1 cellular context compared by ENCODE assay signal in the genomic region with DNA sequence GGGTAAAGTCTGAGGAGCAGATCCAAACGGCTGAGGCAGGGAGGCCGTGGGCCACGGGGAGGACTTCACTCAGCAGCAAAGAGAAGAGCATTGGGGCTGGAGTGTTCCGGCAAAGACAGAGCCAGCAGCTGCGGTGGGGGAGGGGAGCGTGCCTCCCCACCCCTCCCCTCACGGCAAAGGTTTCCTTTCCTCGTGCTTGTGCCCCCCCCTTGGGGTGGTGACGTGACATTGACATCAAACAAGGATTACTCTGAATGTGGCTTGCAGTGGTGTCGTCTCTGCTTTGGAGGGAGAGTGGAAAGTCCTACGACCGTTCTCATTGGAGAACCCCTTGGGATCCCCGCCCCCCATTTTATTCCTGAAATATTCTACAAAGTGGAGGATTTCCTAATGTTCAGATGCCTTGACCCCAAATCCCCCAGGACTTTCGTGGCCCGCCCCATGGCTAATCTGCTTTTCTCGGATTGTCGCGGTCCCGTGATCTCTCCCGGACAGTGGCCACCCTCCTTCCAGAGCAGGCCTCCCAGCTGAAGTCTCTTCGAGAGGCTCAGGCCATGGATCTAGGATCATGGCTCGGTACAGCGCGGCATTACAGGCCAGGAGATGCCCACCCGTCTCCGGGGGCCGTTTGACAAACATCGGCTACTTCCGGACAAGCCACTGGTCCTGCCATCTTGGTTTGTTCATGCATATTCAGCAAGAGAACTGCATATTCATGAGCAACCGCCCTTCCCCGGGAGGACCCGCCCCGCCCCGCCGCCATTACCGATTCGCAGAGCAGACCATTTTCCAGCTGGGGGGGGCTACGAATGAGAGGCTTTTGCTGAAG.
TF ChIP-seq lines count a peak whose summit lies in the region.

No MANE protein-coding gene starts in this region.

TF ChIP-seq in GM12878, 131 proteins besides CTCF, POLR2A, EP300 and RAD21 (continued from another document and continues in another):
- TF ChIP-seq, protein P1, sequence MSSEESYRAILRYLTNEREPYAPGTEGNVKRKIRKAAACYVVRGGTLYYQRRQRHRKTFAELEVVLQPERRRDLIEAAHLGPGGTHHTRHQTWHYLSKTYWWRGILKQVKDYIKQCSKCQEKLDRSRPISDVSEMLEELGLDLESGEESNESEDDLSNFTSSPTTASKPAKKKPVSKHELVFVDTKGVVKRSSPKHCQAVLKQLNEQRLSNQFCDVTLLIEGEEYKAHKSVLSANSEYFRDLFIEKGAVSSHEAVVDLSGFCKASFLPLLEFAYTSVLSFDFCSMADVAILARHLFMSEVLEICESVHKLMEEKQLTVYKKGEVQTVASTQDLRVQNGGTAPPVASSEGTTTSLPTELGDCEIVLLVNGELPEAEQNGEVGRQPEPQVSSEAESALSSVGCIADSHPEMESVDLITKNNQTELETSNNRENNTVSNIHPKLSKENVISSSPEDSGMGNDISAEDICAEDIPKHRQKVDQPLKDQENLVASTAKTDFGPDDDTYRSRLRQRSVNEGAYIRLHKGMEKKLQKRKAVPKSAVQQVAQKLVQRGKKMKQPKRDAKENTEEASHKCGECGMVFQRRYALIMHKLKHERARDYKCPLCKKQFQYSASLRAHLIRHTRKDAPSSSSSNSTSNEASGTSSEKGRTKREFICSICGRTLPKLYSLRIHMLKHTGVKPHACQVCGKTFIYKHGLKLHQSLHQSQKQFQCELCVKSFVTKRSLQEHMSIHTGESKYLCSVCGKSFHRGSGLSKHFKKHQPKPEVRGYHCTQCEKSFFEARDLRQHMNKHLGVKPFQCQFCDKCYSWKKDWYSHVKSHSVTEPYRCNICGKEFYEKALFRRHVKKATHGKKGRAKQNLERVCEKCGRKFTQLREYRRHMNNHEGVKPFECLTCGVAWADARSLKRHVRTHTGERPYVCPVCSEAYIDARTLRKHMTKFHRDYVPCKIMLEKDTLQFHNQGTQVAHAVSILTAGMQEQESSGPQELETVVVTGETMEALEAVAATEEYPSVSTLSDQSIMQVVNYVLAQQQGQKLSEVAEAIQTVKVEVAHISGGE (CRISPR knock-in tag; IDR thresholded peaks at IDR 0.05) = no peak
- TF ChIP-seq, protein P2, sequence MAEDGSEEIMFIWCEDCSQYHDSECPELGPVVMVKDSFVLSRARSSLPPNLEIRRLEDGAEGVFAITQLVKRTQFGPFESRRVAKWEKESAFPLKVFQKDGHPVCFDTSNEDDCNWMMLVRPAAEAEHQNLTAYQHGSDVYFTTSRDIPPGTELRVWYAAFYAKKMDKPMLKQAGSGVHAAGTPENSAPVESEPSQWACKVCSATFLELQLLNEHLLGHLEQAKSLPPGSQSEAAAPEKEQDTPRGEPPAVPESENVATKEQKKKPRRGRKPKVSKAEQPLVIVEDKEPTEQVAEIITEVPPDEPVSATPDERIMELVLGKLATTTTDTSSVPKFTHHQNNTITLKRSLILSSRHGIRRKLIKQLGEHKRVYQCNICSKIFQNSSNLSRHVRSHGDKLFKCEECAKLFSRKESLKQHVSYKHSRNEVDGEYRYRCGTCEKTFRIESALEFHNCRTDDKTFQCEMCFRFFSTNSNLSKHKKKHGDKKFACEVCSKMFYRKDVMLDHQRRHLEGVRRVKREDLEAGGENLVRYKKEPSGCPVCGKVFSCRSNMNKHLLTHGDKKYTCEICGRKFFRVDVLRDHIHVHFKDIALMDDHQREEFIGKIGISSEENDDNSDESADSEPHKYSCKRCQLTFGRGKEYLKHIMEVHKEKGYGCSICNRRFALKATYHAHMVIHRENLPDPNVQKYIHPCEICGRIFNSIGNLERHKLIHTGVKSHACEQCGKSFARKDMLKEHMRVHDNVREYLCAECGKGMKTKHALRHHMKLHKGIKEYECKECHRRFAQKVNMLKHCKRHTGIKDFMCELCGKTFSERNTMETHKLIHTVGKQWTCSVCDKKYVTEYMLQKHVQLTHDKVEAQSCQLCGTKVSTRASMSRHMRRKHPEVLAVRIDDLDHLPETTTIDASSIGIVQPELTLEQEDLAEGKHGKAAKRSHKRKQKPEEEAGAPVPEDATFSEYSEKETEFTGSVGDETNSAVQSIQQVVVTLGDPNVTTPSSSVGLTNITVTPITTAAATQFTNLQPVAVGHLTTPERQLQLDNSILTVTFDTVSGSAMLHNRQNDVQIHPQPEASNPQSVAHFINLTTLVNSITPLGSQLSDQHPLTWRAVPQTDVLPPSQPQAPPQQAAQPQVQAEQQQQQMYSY (CRISPR knock-in tag; IDR thresholded peaks at IDR 0.05) = no peak
- TF ChIP-seq MXI1 (IDR thresholded peaks at IDR 0.05; ENCODE audit: low read depth, low read length) (peak; percentile 44; the same call in 1 of the 2 replicates), JUNB (IDR thresholded peaks at IDR 0.05) (no peak), ATF7 (IDR thresholded peaks at IDR 0.05; ENCODE audit: low read depth) (peak; percentile 39), IKZF2 (IDR thresholded peaks at IDR 0.05) (peak in 1 of 2 experiments; percentile 49; a peak in 3 of 4 replicates), RELA (IDR thresholded peaks at IDR 0.05; ENCODE audit: borderline replicate concordance, partially characterized antibody) (peak; percentile 6), CREM (IDR thresholded peaks at IDR 0.05; ENCODE audit: low read depth) (peak; percentile 92), CBX3 (IDR thresholded peaks at IDR 0.05; ENCODE audit: borderline replicate concordance, low read depth) (no peak), POLR2AphosphoS5 (IDR thresholded peaks at IDR 0.05; ENCODE audit: low read length) (peak; percentile 67; the same call in 1 of the 2 replicates), ZNF274 (IDR thresholded peaks at IDR 0.05; ENCODE audit: insufficient read depth, insufficient read length) (no peak), TAF1 (IDR thresholded peaks at IDR 0.05; ENCODE audit: borderline replicate concordance, low read depth, low read length) (peak; percentile 81), NR2C1 (IDR thresholded peaks at IDR 0.05) (no peak), ZNF207 (IDR thresholded peaks at IDR 0.05; ENCODE audit: borderline replicate concordance) (no peak; the same call in 1 of the 2 replicates), BRCA1 (IDR thresholded peaks at IDR 0.05; ENCODE audit: low read depth, low read length) (no peak), TCF12 (IDR thresholded peaks at IDR 0.05; ENCODE audit: low read depth, low read length) (peak; percentile 93), WRNIP1 (IDR thresholded peaks at IDR 0.05; ENCODE audit: borderline replicate concordance, low read depth, low read length) (no peak), KDM1A (IDR thresholded peaks at IDR 0.05; ENCODE audit: borderline replicate concordance) (no peak), PML (IDR thresholded peaks at IDR 0.05; ENCODE audit: low read length) (no peak), SREBF1 (IDR thresholded peaks at IDR 0.05; ENCODE audit: low read length) (no peak), BHLHE40 (IDR thresholded peaks at IDR 0.05; ENCODE audit: borderline replicate concordance in 1 of 2, low read depth in 2 of 2, low read length in 1 of 2) (peak; percentile 8 to 72; a peak in 2 of 4 replicates), DPF2 (IDR thresholded peaks at IDR 0.05) (0 out of 2 replicates have a peak, but pooled peaks have one; percentile 45), ZNF622 (IDR thresholded peaks at IDR 0.05) (no peak), LARP7 (IDR thresholded peaks at IDR 0.05) (no peak), MEF2B (IDR thresholded peaks at IDR 0.05; ENCODE audit: partially characterized antibody, poor library complexity, severe bottlenecking) (peak; percentile 60)
- TF ChIP-seq, protein P3, sequence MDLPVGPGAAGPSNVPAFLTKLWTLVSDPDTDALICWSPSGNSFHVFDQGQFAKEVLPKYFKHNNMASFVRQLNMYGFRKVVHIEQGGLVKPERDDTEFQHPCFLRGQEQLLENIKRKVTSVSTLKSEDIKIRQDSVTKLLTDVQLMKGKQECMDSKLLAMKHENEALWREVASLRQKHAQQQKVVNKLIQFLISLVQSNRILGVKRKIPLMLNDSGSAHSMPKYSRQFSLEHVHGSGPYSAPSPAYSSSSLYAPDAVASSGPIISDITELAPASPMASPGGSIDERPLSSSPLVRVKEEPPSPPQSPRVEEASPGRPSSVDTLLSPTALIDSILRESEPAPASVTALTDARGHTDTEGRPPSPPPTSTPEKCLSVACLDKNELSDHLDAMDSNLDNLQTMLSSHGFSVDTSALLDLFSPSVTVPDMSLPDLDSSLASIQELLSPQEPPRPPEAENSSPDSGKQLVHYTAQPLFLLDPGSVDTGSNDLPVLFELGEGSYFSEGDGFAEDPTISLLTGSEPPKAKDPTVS (IDR thresholded peaks at IDR 0.05; ENCODE audit: low read depth, low read length) = no peak
- TF ChIP-seq, protein P4, sequence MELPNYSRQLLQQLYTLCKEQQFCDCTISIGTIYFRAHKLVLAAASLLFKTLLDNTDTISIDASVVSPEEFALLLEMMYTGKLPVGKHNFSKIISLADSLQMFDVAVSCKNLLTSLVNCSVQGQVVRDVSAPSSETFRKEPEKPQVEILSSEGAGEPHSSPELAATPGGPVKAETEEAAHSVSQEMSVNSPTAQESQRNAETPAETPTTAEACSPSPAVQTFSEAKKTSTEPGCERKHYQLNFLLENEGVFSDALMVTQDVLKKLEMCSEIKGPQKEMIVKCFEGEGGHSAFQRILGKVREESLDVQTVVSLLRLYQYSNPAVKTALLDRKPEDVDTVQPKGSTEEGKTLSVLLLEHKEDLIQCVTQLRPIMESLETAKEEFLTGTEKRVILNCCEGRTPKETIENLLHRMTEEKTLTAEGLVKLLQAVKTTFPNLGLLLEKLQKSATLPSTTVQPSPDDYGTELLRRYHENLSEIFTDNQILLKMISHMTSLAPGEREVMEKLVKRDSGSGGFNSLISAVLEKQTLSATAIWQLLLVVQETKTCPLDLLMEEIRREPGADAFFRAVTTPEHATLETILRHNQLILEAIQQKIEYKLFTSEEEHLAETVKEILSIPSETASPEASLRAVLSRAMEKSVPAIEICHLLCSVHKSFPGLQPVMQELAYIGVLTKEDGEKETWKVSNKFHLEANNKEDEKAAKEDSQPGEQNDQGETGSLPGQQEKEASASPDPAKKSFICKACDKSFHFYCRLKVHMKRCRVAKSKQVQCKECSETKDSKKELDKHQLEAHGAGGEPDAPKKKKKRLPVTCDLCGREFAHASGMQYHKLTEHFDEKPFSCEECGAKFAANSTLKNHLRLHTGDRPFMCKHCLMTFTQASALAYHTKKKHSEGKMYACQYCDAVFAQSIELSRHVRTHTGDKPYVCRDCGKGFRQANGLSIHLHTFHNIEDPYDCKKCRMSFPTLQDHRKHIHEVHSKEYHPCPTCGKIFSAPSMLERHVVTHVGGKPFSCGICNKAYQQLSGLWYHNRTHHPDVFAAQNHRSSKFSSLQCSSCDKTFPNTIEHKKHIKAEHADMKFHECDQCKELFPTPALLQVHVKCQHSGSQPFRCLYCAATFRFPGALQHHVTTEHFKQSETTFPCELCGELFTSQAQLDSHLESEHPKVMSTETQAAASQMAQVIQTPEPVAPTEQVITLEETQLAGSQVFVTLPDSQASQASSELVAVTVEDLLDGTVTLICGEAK (IDR thresholded peaks at IDR 0.05; ENCODE audit: borderline replicate concordance) = 0 out of 2 replicates have a peak, but pooled peaks have one; percentile 14
- TF ChIP-seq, protein P5, sequence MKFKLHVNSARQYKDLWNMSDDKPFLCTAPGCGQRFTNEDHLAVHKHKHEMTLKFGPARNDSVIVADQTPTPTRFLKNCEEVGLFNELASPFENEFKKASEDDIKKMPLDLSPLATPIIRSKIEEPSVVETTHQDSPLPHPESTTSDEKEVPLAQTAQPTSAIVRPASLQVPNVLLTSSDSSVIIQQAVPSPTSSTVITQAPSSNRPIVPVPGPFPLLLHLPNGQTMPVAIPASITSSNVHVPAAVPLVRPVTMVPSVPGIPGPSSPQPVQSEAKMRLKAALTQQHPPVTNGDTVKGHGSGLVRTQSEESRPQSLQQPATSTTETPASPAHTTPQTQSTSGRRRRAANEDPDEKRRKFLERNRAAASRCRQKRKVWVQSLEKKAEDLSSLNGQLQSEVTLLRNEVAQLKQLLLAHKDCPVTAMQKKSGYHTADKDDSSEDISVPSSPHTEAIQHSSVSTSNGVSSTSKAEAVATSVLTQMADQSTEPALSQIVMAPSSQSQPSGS (IDR thresholded peaks at IDR 0.05; ENCODE audit: low read length) = no peak
- TF ChIP-seq, protein P6, sequence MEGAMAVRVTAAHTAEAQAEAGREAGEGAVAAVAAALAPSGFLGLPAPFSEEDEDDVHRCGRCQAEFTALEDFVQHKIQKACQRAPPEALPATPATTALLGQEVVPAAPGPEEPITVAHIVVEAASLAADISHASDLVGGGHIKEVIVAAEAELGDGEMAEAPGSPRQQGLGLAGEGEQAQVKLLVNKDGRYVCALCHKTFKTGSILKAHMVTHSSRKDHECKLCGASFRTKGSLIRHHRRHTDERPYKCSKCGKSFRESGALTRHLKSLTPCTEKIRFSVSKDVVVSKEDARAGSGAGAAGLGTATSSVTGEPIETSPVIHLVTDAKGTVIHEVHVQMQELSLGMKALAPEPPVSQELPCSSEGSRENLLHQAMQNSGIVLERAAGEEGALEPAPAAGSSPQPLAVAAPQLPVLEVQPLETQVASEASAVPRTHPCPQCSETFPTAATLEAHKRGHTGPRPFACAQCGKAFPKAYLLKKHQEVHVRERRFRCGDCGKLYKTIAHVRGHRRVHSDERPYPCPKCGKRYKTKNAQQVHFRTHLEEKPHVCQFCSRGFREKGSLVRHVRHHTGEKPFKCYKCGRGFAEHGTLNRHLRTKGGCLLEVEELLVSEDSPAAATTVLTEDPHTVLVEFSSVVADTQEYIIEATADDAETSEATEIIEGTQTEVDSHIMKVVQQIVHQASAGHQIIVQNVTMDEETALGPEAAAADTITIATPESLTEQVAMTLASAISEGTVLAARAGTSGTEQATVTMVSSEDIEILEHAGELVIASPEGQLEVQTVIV (IDR thresholded peaks at IDR 0.05; ENCODE audit: borderline replicate concordance, partially characterized antibody) = peak; percentile 24
- TF ChIP-seq, protein P7, sequence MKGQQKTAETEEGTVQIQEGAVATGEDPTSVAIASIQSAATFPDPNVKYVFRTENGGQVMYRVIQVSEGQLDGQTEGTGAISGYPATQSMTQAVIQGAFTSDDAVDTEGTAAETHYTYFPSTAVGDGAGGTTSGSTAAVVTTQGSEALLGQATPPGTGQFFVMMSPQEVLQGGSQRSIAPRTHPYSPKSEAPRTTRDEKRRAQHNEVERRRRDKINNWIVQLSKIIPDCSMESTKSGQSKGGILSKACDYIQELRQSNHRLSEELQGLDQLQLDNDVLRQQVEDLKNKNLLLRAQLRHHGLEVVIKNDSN (IDR thresholded peaks at IDR 0.05; ENCODE audit: borderline replicate concordance, extremely low read length, insufficient read depth, low read depth, low read length) = no peak
- TF ChIP-seq, protein P8, sequence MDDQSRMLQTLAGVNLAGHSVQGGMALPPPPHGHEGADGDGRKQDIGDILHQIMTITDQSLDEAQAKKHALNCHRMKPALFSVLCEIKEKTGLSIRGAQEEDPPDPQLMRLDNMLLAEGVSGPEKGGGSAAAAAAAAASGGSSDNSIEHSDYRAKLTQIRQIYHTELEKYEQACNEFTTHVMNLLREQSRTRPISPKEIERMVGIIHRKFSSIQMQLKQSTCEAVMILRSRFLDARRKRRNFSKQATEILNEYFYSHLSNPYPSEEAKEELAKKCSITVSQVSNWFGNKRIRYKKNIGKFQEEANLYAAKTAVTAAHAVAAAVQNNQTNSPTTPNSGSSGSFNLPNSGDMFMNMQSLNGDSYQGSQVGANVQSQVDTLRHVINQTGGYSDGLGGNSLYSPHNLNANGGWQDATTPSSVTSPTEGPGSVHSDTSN (IDR thresholded peaks at IDR 0.05; ENCODE audit: insufficient replicate concordance, low read depth, low read length) = no peak
- TF ChIP-seq, protein P9, sequence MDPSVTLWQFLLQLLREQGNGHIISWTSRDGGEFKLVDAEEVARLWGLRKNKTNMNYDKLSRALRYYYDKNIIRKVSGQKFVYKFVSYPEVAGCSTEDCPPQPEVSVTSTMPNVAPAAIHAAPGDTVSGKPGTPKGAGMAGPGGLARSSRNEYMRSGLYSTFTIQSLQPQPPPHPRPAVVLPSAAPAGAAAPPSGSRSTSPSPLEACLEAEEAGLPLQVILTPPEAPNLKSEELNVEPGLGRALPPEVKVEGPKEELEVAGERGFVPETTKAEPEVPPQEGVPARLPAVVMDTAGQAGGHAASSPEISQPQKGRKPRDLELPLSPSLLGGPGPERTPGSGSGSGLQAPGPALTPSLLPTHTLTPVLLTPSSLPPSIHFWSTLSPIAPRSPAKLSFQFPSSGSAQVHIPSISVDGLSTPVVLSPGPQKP (IDR thresholded peaks at IDR 0.05; ENCODE audit: low read depth, low read length) = peak; percentile 57
